In genomic region chr11:68271781-68272608, GRCh38 we compare ENCODE assay signal across 9 cellular contexts. TPM values are rescaled to one million over a fixed set of nuclear protein-coding genes. Genes with fewer than 3 reads are reported as not detected.
DNase-seq lines count a peak whose midpoint lies in the region; ATAC-seq, FAIRE-seq and TF ChIP-seq lines count a peak whose summit lies in the region.
"Had no signal": no experiment of that assay in that cellular context is flagged by ENCODE, and none has a peak within 500 bp of the region (broad histone marks: within the 10 kb centered on the region; RNA-seq: fewer than 3 reads in every experiment).

C11orf24 (minus strand) TSS chr11:68271973; CDS start chr11:68263767, 8,206 bp downstream.

- H3K27me3 Mint-ChIP-seq in activated CD4-positive, alpha-beta T cell treated with anti-CD3 and anti-CD28 coated beads for 36 hours, result no peaks in the 10 kb centered on the region
- no peaks in the 10 kb centered on the region for H3K27me3 Mint-ChIP-seq in chondrocyte (ENCODE audit: low read depth)

- intact Hi-C loops in activated CD4-positive, alpha-beta T cell treated with anti-CD3 and anti-CD28 coated beads for 36 hours (cut with DNase I, micrococcal nuclease), result loop anchor here (1.0 to 5.0 kb wide), 14 partner anchors 10 to 1403 kb away; partner anchors contain the start of genes CHKA (in 1 of the 2), IGHMBP2 (in 1 of the 2), KMT5B (in 1 of the 2) and LTO1 (in 1 of the 2)

- peaks cover 5% of the 10 kb centered on the region for H3K36me3 Mint-ChIP-seq in activated CD4-positive, alpha-beta T cell treated with anti-CD3 and anti-CD28 coated beads for 36 hours (ENCODE audit: low read depth)
- H3K36me3 Mint-ChIP-seq in chondrocyte (ENCODE audit: low read depth), result peaks cover 7% of the 10 kb centered on the region

- H3K9me3 Mint-ChIP-seq in activated CD4-positive, alpha-beta T cell treated with anti-CD3 and anti-CD28 coated beads for 36 hours (ENCODE audit: low read depth), result no peaks in the 10 kb centered on the region
- H3K9me3 Mint-ChIP-seq in chondrocyte (ENCODE audit: low read depth), result no peaks in the 10 kb centered on the region

- peak within 1 kb of the TSS; percentile 91 for H3K4me3 Mint-ChIP-seq in activated CD4-positive, alpha-beta T cell treated with anti-CD3 and anti-CD28 coated beads for 36 hours
- H3K4me3 Mint-ChIP-seq in chondrocyte (ENCODE audit: unreplicated experiment), result peak within 1 kb of the TSS; percentile 94

- DNase-seq in Ammon's horn (ENCODE audit: low spot score) (peak; percentile 96), GM19239 (ENCODE audit: insufficient read length, low spot score) (peak; percentile 75), NCI-H524 (lab: John Stamatoyannopoulos, UW) (peak; percentile 71 to 93), chondrocyte (ENCODE audit: low spot score) (peak; percentile 98), kidney tubule cell (ENCODE audit: low spot score) (peak; percentile 95)
- peak; percentile 97 for DNase-seq in activated CD4-positive, alpha-beta T cell treated with anti-CD3 and anti-CD28 coated beads for 36 hours
- peak; percentile 83 to 87 for DNase-seq in stimulated activated CD4-positive, alpha-beta T cell treated with anti-CD3 and anti-CD28 coated beads, Interleukin-1b, Interleukin-23, amount 100 ng/mL, for 1 hour (ENCODE audit: low read depth in 2 of 2)

- H3K27ac Mint-ChIP-seq in activated CD4-positive, alpha-beta T cell treated with anti-CD3 and anti-CD28 coated beads for 36 hours, result peak within 1 kb of the TSS; percentile 95
- H3K27ac Mint-ChIP-seq in chondrocyte (ENCODE audit: unreplicated experiment), result peak within 1 kb of the TSS; percentile 99

- CTCF ChIA-PET in activated CD4-positive, alpha-beta T cell treated with anti-CD3 and anti-CD28 coated beads for 36 hours (lab: Charles Lee), result interaction anchor here (1.1 to 4.3 kb wide), 5 partner anchors 12 to 26 kb away, joined by 3 to 63 read pairs (median 8); no protein-coding TSS in a partner anchor

- peaks cover 30% of the 10 kb centered on the region for H3K4me1 Mint-ChIP-seq in activated CD4-positive, alpha-beta T cell treated with anti-CD3 and anti-CD28 coated beads for 36 hours
- peaks cover 41% of the 10 kb centered on the region for H3K4me1 Mint-ChIP-seq in chondrocyte (ENCODE audit: low read depth)

- FAIRE-seq in GM19239 (lab: Jason Lieb, UNC), result no peak
- FAIRE-seq: TTC549 had no signal

- peak; percentile 81 for ATAC-seq in HG03442 (IDR thresholded peaks at IDR 0.05; ENCODE audit: unreplicated experiment)
- ATAC-seq in activated CD4-positive, alpha-beta T cell treated with anti-CD3 and anti-CD28 coated beads for 36 hours, result peak; percentile 97

- peak; percentile 26 for TF ChIP-seq CTCF in chondrocyte (IDR thresholded peaks at IDR 0.05)

- POLR2A ChIA-PET in activated CD4-positive, alpha-beta T cell treated with anti-CD3 and anti-CD28 coated beads for 36 hours (lab: Charles Lee), result interaction anchor here (1.4 kb wide), 1 partner anchor 11 kb away, joined by 3 read pairs; no protein-coding TSS in a partner anchor

RNA-seq across cellular contexts. Expression of gene C11orf24, which starts in this region (rescaled TPM):
- 10 to 100 TPM; 29.4 to 37.4 TPM for total RNA-seq in activated CD4-positive, alpha-beta T cell treated with anti-CD3 and anti-CD28 coated beads for 36 hours
- total RNA-seq in chondrocyte, result 104 to 110 TPM (median 107 TPM) in 3 replicates

Comparison
In these comparisons a context has a peak if more than half of its experiments do, and no peak if none do; other contexts are left out.
1. Peak in every context shown above with its lines: DNase-seq and ATAC-seq.